Comparison of ENCODE assay signal across 9 cellular contexts in genomic region chr7:1920266-1920681, GRCh38.
A peak's percentile ranks its signal among the peaks of the same experiment; 100 is the strongest.
DNase-seq lines count a peak whose midpoint lies in the region; ATAC-seq lines count a peak whose summit lies in the region.
"Had no signal": no experiment of that assay in that cellular context is flagged by ENCODE, and none has a peak within 500 bp of the region (broad histone marks: within the 10 kb centered on the region; RNA-seq: fewer than 3 reads in every experiment).

No MANE protein-coding gene starts in this region.

- peak overlapping the region; percentile 43; the same call in 1 of the 2 replicates for H3K4me3 ChIP-seq in Karpas-422 (ENCODE audit: low read length)

- peak; percentile 51 for DNase-seq in Karpas-422
- DNase-seq in activated T-helper 9 cell treated with anti-CD3 and anti-CD28 coated beads, Interleukin-2, amount 50 U/mL, for 16 hours (ENCODE audit: low read depth) = peak; percentile 17
- DNase-seq in sciatic nerve (ENCODE audit: low spot score) = no peak
- no peak for DNase-seq in NOMO-1 (lab: John Stamatoyannopoulos, UW; ENCODE audit: unreplicated experiment in 2 of 2)
- DNase-seq in DMS53 treated with DMSO at 0.1 percent for 48 hours (lab: John Stamatoyannopoulos, UW; ENCODE audit: unreplicated experiment) = no peak

- intact Hi-C loops in sciatic nerve (cut with DNase I) = no loop called here

- peak; percentile 66 for ATAC-seq in GM18861 (IDR thresholded peaks at IDR 0.05; ENCODE audit: unreplicated experiment)
- peak; percentile 29 for ATAC-seq in sciatic nerve
- ATAC-seq in GM18873 (IDR thresholded peaks at IDR 0.05; ENCODE audit: low FRiP score, unreplicated experiment) = no peak
- no peak for ATAC-seq in GM21717 (IDR thresholded peaks at IDR 0.05; ENCODE audit: unreplicated experiment)

- H3K36me3 ChIP-seq in Karpas-422 (ENCODE audit: insufficient read depth, low read length) = no peaks in the 10 kb centered on the region
- H3K36me3 ChIP-seq: adrenal gland had no signal

- no peaks in the 10 kb centered on the region for H4K20me1 ChIP-seq in Karpas-422 (ENCODE audit: insufficient read depth, low read depth, low read length)

- no peaks in the 10 kb centered on the region for H3K79me2 ChIP-seq in Karpas-422 (ENCODE audit: low read length)

- H3K9ac ChIP-seq in Karpas-422 (ENCODE audit: low read length) = peak overlapping the region; percentile 32

- peak overlapping the region; percentile 35 for H3K4me2 ChIP-seq in Karpas-422 (ENCODE audit: low read depth, low read length, poor library complexity, severe bottlenecking)

- no peak overlapping the region for H3K27ac ChIP-seq in Karpas-422 (ENCODE audit: low read length)

- H2AFZ ChIP-seq in Karpas-422 (ENCODE audit: low read length) = peak overlapping the region; percentile 52; the same call in 1 of the 2 replicates

- no peaks in the 10 kb centered on the region for H3K9me3 ChIP-seq in Karpas-422 (ENCODE audit: low read length)
- H3K9me3 ChIP-seq: adrenal gland had no signal

- H3K4me1 ChIP-seq in Karpas-422 (ENCODE audit: low read length) = peaks cover 16% of the 10 kb centered on the region

- no peaks in the 10 kb centered on the region for H3K27me3 ChIP-seq in Karpas-422 (ENCODE audit: low read length)
- H3K27me3 ChIP-seq: adrenal gland had no signal

- H3K9me2 ChIP-seq in Karpas-422 (replicated peaks; ENCODE audit: insufficient read depth, low read length) = no peaks in the 10 kb centered on the region

Comparison
In these comparisons a context has a peak if more than half of its experiments do, and no peak if none do; other contexts are left out.
1. ATAC-seq: peak in GM18861 (single experiment) and sciatic nerve (single experiment); none in GM18873 (single experiment) and GM21717 (single experiment).
2. DNase-seq: peak in Karpas-422 (single experiment) and activated T-helper 9 cell treated with anti-CD3 and anti-CD28 coated beads, Interleukin-2, amount 50 U/mL, for 16 hours (single experiment); none in sciatic nerve (single experiment), NOMO-1 (0 of 2) and DMS53 treated with DMSO at 0.1 percent for 48 hours (single experiment).